In genomic region chr1:40067023-40067422, GRCh38 we compare ENCODE assay signal across 1 cellular context.
TF ChIP-seq lines count a peak whose summit lies in the region.

No MANE protein-coding gene starts in this region.

TF ChIP-seq in IMR-90, 13 proteins besides CTCF, POLR2A, EP300 and RAD21:
- no peak for TF ChIP-seq NFE2L2 (IDR thresholded peaks at IDR 0.05; ENCODE audit: low read depth, low read length)
- TF ChIP-seq CEBPB (IDR thresholded peaks at IDR 0.05; ENCODE audit: low read depth, low read length): peak; percentile 59
